18 cellular contexts compared by ENCODE assay signal in the genomic region with DNA sequence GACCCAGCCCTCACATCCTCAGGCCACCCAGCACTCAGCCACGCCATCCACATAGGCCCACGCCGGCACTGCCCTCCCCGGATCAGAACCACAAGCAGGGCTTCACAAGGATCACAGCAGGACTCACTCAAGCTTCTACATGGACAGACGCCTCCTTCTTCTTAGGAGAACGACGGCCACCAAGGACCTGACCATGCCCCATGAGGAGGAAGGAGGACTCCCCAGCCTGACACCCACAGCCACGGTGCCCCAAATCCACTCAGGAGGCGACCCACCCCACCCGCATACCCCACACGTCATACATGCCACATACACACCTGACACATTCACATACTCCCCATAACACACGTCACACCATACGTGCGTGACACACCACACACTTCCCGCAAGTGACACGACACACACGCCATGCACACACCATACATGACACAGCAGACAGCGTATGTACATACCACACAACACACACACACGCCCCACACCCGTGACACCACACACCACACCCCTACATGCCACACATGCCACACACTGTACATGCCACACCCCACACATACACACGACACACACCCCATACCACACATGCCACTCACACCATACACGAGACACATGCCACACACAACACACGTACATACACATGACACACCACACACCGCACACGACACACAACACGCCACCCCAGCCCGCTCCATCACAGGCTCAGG. TPM values are rescaled to one million over a fixed set of nuclear protein-coding genes. Genes with fewer than 3 reads are reported as not detected.
DNase-seq lines count a peak whose midpoint lies in the region; ATAC-seq, FAIRE-seq and TF ChIP-seq lines count a peak whose summit lies in the region.
"Had no signal": no experiment of that assay in that cellular context is flagged by ENCODE, and none has a peak within 500 bp of the region (broad histone marks: within the 10 kb centered on the region; RNA-seq: fewer than 3 reads in every experiment).

No MANE protein-coding gene starts in this region.

- CTCF ChIA-PET in K562 (lab: Yijun Ruan, JAX; ENCODE audit: low intra/inter-chr PET ratio), result no interaction called here

- no peak for TF ChIP-seq POLR2A in K562 (conservative IDR thresholded peaks at IDR 0.05)

- in situ Hi-C loops in G401 (cut with HindIII; ENCODE audit: low sequenced_read_pairs) (no loop called here), K562 (cut with MboI) (no loop called here)

- H3K79me2 ChIP-seq in K562 (ENCODE audit: control insufficient read depth, insufficient read depth, low read length) (peaks cover 43% of the 10 kb centered on the region), neural progenitor cell (ENCODE audit: low read depth) (peaks cover 65% of the 10 kb centered on the region)

- TF ChIP-seq RAD21 in K562 (CRISPR knock-in tag; conservative IDR thresholded peaks at IDR 0.05 in 1 of 2, IDR thresholded peaks at IDR 0.05 in 1 of 2), result no peak

- BruUV-seq in K562 (replicated peaks; lab: Mats Ljungman, UMichigan), result TSS peak; percentile 31

- POLR2A ChIA-PET in K562 (lab: Yijun Ruan, JAX), result no interaction called here

- H3F3A ChIP-seq in neural progenitor cell (ENCODE audit: low read depth), result no peaks in the 10 kb centered on the region

- H3K27me3 ChIP-seq in BLaER1, result no peaks in the 10 kb centered on the region; the same call in 1 of the 2 replicates
- no peaks in the 10 kb centered on the region for H3K27me3 ChIP-seq in K562 (ENCODE audit: control insufficient read depth in 2 of 2, insufficient read depth in 2 of 2, low read length in 2 of 2)
- H3K27me3 ChIP-seq in neural progenitor cell, result no peaks in the 10 kb centered on the region
- H3K27me3 ChIP-seq: gastroesophageal sphincter, left lung had no signal

- peak overlapping the region; percentile 6 for H3K4me3 Mint-ChIP-seq in neural progenitor cell

- H3K4me1 Mint-ChIP-seq in neural progenitor cell, result peaks cover 32% of the 10 kb centered on the region

- H3K9me1 ChIP-seq in K562 (ENCODE audit: control insufficient read depth, insufficient read depth, low read length), result no peaks in the 10 kb centered on the region

- peaks cover 26% of the 10 kb centered on the region for H3K36me3 Mint-ChIP-seq in neural progenitor cell

- no peak for FAIRE-seq in K562 (lab: Jason Lieb, UNC)

- H2AFZ ChIP-seq in K562 (ENCODE audit: low read depth, low read length), result no peak overlapping the region
- no peak overlapping the region for H2AFZ ChIP-seq in neural progenitor cell (replicated peaks)

- no peaks in the 10 kb centered on the region for H3K9me3 Mint-ChIP-seq in neural progenitor cell

- DNase-seq in G401 (ENCODE audit: low spot score) (peak; percentile 4), K562 (ENCODE audit: extremely low read depth in 1 of 4, low spot score in 3 of 4) (no peak), neural progenitor cell (ENCODE audit: low spot score) (no peak), GM20000 (ENCODE audit: low spot score) (no peak), NCI-H2107 (lab: John Stamatoyannopoulos, UW) (no peak), A172 (ENCODE audit: low spot score) (no peak), NCI-H524 (lab: John Stamatoyannopoulos, UW) (no peak)
- DNase-seq: activated CD4-positive, CD25-positive, alpha-beta regulatory T cell; activated effector memory CD4-positive, alpha-beta T cell treated with Interleukin-2 at 50 U/mL for 16 hours; dermis blood vessel endothelial cell; DMS53; erythroblast; NCI-H1694 treated with DMSO at 0.1 percent for 48 hours; NCI-H226 had no signal

- TF ChIP-seq CTCF in K562 (IDR thresholded peaks at IDR 0.05 in 2 of 3, conservative IDR thresholded peaks at IDR 0.05 in 1 of 3; ENCODE audit: insufficient read depth in 2 of 3, low read depth in 1 of 3, low read length in 3 of 3) (no peak), neural progenitor cell (IDR thresholded peaks at IDR 0.05) (no peak), GM20000 (IDR thresholded peaks at IDR 0.05; ENCODE audit: extremely low read depth, missing control alignments) (no peak)

- peak overlapping the region; percentile 17 for H3K27ac Mint-ChIP-seq in neural progenitor cell

- H4K20me1 ChIP-seq in BLaER1, result peaks cover 100% of the 10 kb centered on the region
- peaks cover 7% of the 10 kb centered on the region for H4K20me1 ChIP-seq in K562 (replicated peaks; ENCODE audit: control insufficient read depth, insufficient read depth, low read length)
- peaks cover 48% of the 10 kb centered on the region for H4K20me1 ChIP-seq in neural progenitor cell (ENCODE audit: low read depth)

- H3K27me3 Mint-ChIP-seq in neural progenitor cell (ENCODE audit: insufficient read depth, low read depth), result peaks cover 8% of the 10 kb centered on the region

- WGBS in K562 (ENCODE audit: insufficient coverage, low coverage, missing lambda C conversion rate), result 93% methylated on average over 24 of the region's 27 CpGs

- peak overlapping the region; percentile 66 for H3K9ac ChIP-seq in BLaER1
- H3K9ac ChIP-seq in K562 (ENCODE audit: insufficient read depth in 1 of 2, low read depth in 2 of 2, low read length in 2 of 2), result no peak overlapping the region; a peak in 1 of 4 replicates
- no peak overlapping the region for H3K9ac ChIP-seq in neural progenitor cell

- H3K9me3 ChIP-seq in BLaER1 (no peaks in the 10 kb centered on the region), K562 (replicated peaks; ENCODE audit: control insufficient read depth, insufficient read depth, low read depth, low read length) (no peaks in the 10 kb centered on the region), neural progenitor cell (ENCODE audit: low read depth) (no peaks in the 10 kb centered on the region)
- H3K9me3 ChIP-seq: gastroesophageal sphincter, left lung had no signal

- TF ChIP-seq EP300 in K562 (IDR thresholded peaks at IDR 0.05; ENCODE audit: low read length), result no peak

- H3K4me2 ChIP-seq in BLaER1 (peak overlapping the region; percentile 94), K562 (ENCODE audit: insufficient read depth, low read length) (no peak overlapping the region), neural progenitor cell (peak overlapping the region; percentile 20)

- H3K4me1 ChIP-seq in BLaER1 (peaks cover 100% of the 10 kb centered on the region), K562 (replicated peaks in 1 of 2; ENCODE audit: control insufficient read depth in 2 of 2, insufficient read depth in 2 of 2, low read length in 2 of 2) (peaks cover 3 to 31% of the 10 kb centered on the region in 2 experiments; a peak in 3 of 5 replicates), neural progenitor cell (peaks cover 22% of the 10 kb centered on the region)

- H3K4me3 ChIP-seq in BLaER1, result peak overlapping the region; percentile 54
- no peak overlapping the region for H3K4me3 ChIP-seq in K562
- H3K4me3 ChIP-seq in neural progenitor cell, result no peak overlapping the region
- H3K4me3 ChIP-seq: gastroesophageal sphincter, left lung had no signal

- ATAC-seq in K562, result no peak
- ATAC-seq: gastroesophageal sphincter, HCT116, left lung had no signal

- peak overlapping the region; percentile 82 for H3K27ac ChIP-seq in BLaER1
- no peak overlapping the region for H3K27ac ChIP-seq in K562 (ENCODE audit: extremely low read depth, low read depth, low read length)
- no peak overlapping the region for H3K27ac ChIP-seq in neural progenitor cell
- H3K27ac ChIP-seq: gastroesophageal sphincter had no signal

- intact Hi-C loops in K562 (cut with micrococcal nuclease), result no loop called here

- H3K36me3 ChIP-seq in BLaER1 (peaks cover 44% of the 10 kb centered on the region), K562 (ENCODE audit: control insufficient read depth, insufficient read depth, low read length) (peaks cover 61% of the 10 kb centered on the region; the same call in 2 of the 3 replicates), neural progenitor cell (no peaks in the 10 kb centered on the region)

TF ChIP-seq in K562, 482 proteins besides CTCF, POLR2A, EP300 and RAD21:
- TF ChIP-seq TSC22D4 (tag; IDR thresholded peaks at IDR 0.05) (0 out of 2 replicates have a peak, but pooled peaks have one; percentile 57), MAZ (CRISPR knock-in tag; conservative IDR thresholded peaks at IDR 0.05 in 1 of 2, IDR thresholded peaks at IDR 0.05 in 1 of 2) (no peak)

RNA-seq across cellular contexts. Expression of gene MLLT1, which starts 50.4 kb away (rescaled TPM):
- 5.6 and 7.5 TPM in 2 replicates for total RNA-seq in G401 (2014; rRNA removed; shearing (Covaris generic))
- total RNA-seq in K562 (2011; cell fraction: chromatin; rRNA removed; ENCODE audit: low replicate concordance), result 19.8 and 49.9 TPM in 2 replicates
- 31.4 and 31.6 TPM in 2 replicates for total RNA-seq in K562 (2011; cell fraction: nucleolus; rRNA removed)
- total RNA-seq in K562 (2011; cell fraction: nucleoplasm; rRNA removed), result 16.6 and 20.8 TPM in 2 replicates
- total RNA-seq in K562 (2014; rRNA removed) (15.4 and 20.0 TPM in 2 replicates), K562 (2014; rRNA removed; fragmentation: Illumina TruSeq; extraction: Trizol) (4.2 and 5.0 TPM in 2 replicates), K562 (2015; rRNA removed; fragmentation: Illumina TruSeq; extraction: Trizol) (16.1 and 16.7 TPM in 2 replicates), K562 (2021) (63.5 and 67.6 TPM in 2 replicates), neural progenitor cell (ENCODE audit: low replicate concordance) (5.6 and 21.0 TPM in 2 replicates)
- polyA plus RNA-seq in K562 (2011; rRNA removed) (9.4 and 16.8 TPM in 2 replicates), K562 (2014; fragmentation: Illumina TruSeq; extraction: Trizol) (20.0 and 33.6 TPM in 2 replicates), K562 (2014; fragmentation: Nextera tagmentation; extraction: Ambion mirVana) (under 1 TPM; 0.23 to 0.35 TPM), K562 (2014; rRNA removed) (25.1 and 31.8 TPM in 2 replicates)
- 12.6 and 29.0 TPM in 2 replicates for polyA plus RNA-seq in K562 (2011; cell fraction: cytosol; rRNA removed)
- polyA plus RNA-seq in K562 (2011; cell fraction: nucleus; rRNA removed), result 37.6 and 84.7 TPM in 2 replicates
- 36.7 and 56.3 TPM in 2 replicates for polyA plus RNA-seq in K562 (2012)
- polyA minus RNA-seq in K562 (2011; rRNA and poly(A)+ RNA removed), result 4.5 and 7.6 TPM in 2 replicates
- 38.5 and 38.8 TPM in 2 replicates for polyA minus RNA-seq in K562 (2011; cell fraction: cytosol; rRNA and poly(A)+ RNA removed)
- polyA minus RNA-seq in K562 (2011; cell fraction: nucleus; rRNA and poly(A)+ RNA removed), result 9.6 and 11.2 TPM in 2 replicates
- 14.4 and 16.1 TPM in 2 replicates for total RNA-seq in A172 (2014; rRNA removed; shearing (Covaris generic))
